ENCODE assay signal across 22 cellular contexts in genomic region chr11:5722622-5723021, GRCh38. TPM values are rescaled to one million over a fixed set of nuclear protein-coding genes. Genes with fewer than 3 reads are reported as not detected.
A peak's percentile ranks its signal among the peaks of the same experiment; 100 is the strongest.
DNase-seq lines count a peak whose midpoint lies in the region; ATAC-seq, FAIRE-seq and TF ChIP-seq lines count a peak whose summit lies in the region.
"Had no signal": no experiment of that assay in that cellular context is flagged by ENCODE, and none has a peak within 500 bp of the region (broad histone marks: within the 10 kb centered on the region; RNA-seq: fewer than 3 reads in every experiment).

No MANE protein-coding gene starts in this region.

- H3K36me3 ChIP-seq in HepG2 (replicated peaks in 1 of 2; ENCODE audit: control insufficient read depth in 1 of 2, insufficient read depth in 2 of 2, low read length in 2 of 2) (no peaks in the 10 kb centered on the region), ovary (no peaks in the 10 kb centered on the region)
- H3K36me3 ChIP-seq: HAP-1 had no signal

- in situ Hi-C loops in HepG2 (cut with HindIII; ENCODE audit: extremely low pct_ligation_motif_present, low pct_unique_long_range_greater_than_20kb) (no loop called here), GM13977 (cut with MboI; ENCODE audit: low pct_unique_long_range_greater_than_20kb, low sequenced_read_pairs, unreplicated experiment) (no loop called here)

- POLR2A ChIA-PET in HepG2 (lab: Yijun Ruan, JAX): interaction anchor here (1.9 kb wide), 1 partner anchor 38 kb away, joined by 6 read pairs; the partner anchor contains the start of gene TRIM5

- no peak overlapping the region for H3K9ac ChIP-seq in HepG2 (ENCODE audit: insufficient read depth, low read depth, low read length)
- H3K9ac ChIP-seq: BLaER1 had no signal

- H3K4me3 ChIP-seq in HepG2 (replicated peaks in 1 of 3; ENCODE audit: insufficient read depth in 1 of 3, low read depth in 2 of 3, low read length in 3 of 3) (no peak overlapping the region), ovary (no peak overlapping the region)
- H3K4me3 ChIP-seq: BLaER1, GM12878, HAP-1 had no signal

- CTCF ChIA-PET in HepG2 (lab: Yijun Ruan, JAX; ENCODE audit: low intra/inter-chr PET ratio, low total read pairs): no interaction called here

- H3K9me3 ChIP-seq in HepG2 (ENCODE audit: low read length): no peaks in the 10 kb centered on the region
- no peaks in the 10 kb centered on the region for H3K9me3 ChIP-seq in ovary
- H3K9me3 ChIP-seq: BLaER1, Caco-2, HAP-1 had no signal

- WGBS in HepG2 (ENCODE audit: low lambda C conversion rate): 50% methylated on average over 2 of the region's 2 CpGs
- 68 to 79% (median 73%) methylated on average over 2 of the region's 2 CpGs for WGBS in ovary, 3 donors

- H4K20me1 ChIP-seq in HepG2 (ENCODE audit: insufficient read depth, low read length): no peaks in the 10 kb centered on the region
- H4K20me1 ChIP-seq: BLaER1 had no signal

- TF ChIP-seq EP300 in HepG2 (IDR thresholded peaks at IDR 0.05; ENCODE audit: low read depth in 2 of 2, low read length in 2 of 2) (no peak), HepG2 (CRISPR knock-in tag; IDR thresholded peaks at IDR 0.05; ENCODE audit: borderline replicate concordance) (no peak), ovary (IDR thresholded peaks at IDR 0.05) (no peak)

- TF ChIP-seq CTCF in HepG2 (CRISPR knock-in tag; IDR thresholded peaks at IDR 0.05) (no peak), ovary (IDR thresholded peaks at IDR 0.05) (no peak), GM13977 (IDR thresholded peaks at IDR 0.05; ENCODE audit: extremely low read depth, insufficient read depth, missing control alignments) (no peak)

- DNase-seq in LoVo (ENCODE audit: low spot score) (peak; percentile 11), HepG2 (ENCODE audit: low spot score) (peak; percentile 63), mucosa of gallbladder (ENCODE audit: low spot score) (peak; percentile 34), ovary (no peak), AG08396 (ENCODE audit: low spot score) (no peak), GM13977 (ENCODE audit: low spot score) (no peak)
- DNase-seq: Caco-2; CD4-positive, CD25-positive, alpha-beta regulatory T cell; CD8-positive, alpha-beta T cell; DMS153; DND-41; GOT3; HFFc6 had no signal

- FAIRE-seq in HepG2 (lab: Jason Lieb, UNC): peak; percentile 18
- FAIRE-seq: G401.6, GM12878, GM18507, H54 had no signal

- H3K4me1 ChIP-seq in HepG2 (ENCODE audit: insufficient read depth, low read length): peaks cover 9% of the 10 kb centered on the region
- no peaks in the 10 kb centered on the region for H3K4me1 ChIP-seq in ovary (ENCODE audit: insufficient read depth)
- H3K4me1 ChIP-seq: BLaER1, Caco-2, HAP-1 had no signal

- H3K79me2 ChIP-seq in HepG2 (ENCODE audit: insufficient read depth, low read length): no peaks in the 10 kb centered on the region

- H3K27me3 ChIP-seq in HepG2 (ENCODE audit: control insufficient read depth in 1 of 2, insufficient read depth in 2 of 2, low read length in 2 of 2) (no peaks in the 10 kb centered on the region; a peak in 1 of 5 replicates), ovary (no peaks in the 10 kb centered on the region)
- H3K27me3 ChIP-seq: BLaER1 had no signal

- TF ChIP-seq POLR2A in HepG2 (IDR thresholded peaks at IDR 0.05; ENCODE audit: insufficient read depth in 1 of 2, low read depth in 2 of 2, low read length in 2 of 2): no peak
- TF ChIP-seq POLR2A in ovary (IDR thresholded peaks at IDR 0.05): no peak

- intact Hi-C loops in HepG2 (cut with micrococcal nuclease; ENCODE audit: unreplicated experiment): no loop called here
- intact Hi-C loops in ovary (cut with DNase I): no loop called here

- peak overlapping the region; percentile 32; the same call in 1 of the 2 replicates for H3K4me2 ChIP-seq in HepG2 (ENCODE audit: low read depth, low read length)
- H3K4me2 ChIP-seq: BLaER1 had no signal

- peak; percentile 74 for ATAC-seq in HepG2
- ATAC-seq: CD8-positive, alpha-beta T cell; GM12878 had no signal

- no peak for TF ChIP-seq RAD21 in HepG2 (CRISPR knock-in tag; IDR thresholded peaks at IDR 0.05)

- no TSS peak for BruUV-seq in HepG2 (replicated peaks; lab: Mats Ljungman, UMichigan)

- no peak overlapping the region for H3K27ac ChIP-seq in HepG2 (ENCODE audit: extremely low read length, insufficient read depth, low read length)
- H3K27ac ChIP-seq in ovary: no peak overlapping the region
- H3K27ac ChIP-seq: BLaER1, C4-2B had no signal

- H2AFZ ChIP-seq in HepG2 (ENCODE audit: low read length): no peak overlapping the region

RNA-seq across cellular contexts. Expression of gene OR56B1, which starts 13.6 kb away (rescaled TPM):
- total RNA-seq in HepG2 (2016; rRNA removed; fragmentation: Illumina TruSeq; extraction: Trizol) (not detected in 2 replicates), mucosa of gallbladder (not detected), ovary (under 1 TPM in 6 of 7 donors, not detected in 1; 0.17 to 0.43 (median 0.24) TPM)
- not detected in 2 replicates for total RNA-seq in HepG2 (2016; cell fraction: cytosol; rRNA removed; fragmentation: Illumina TruSeq; extraction: Trizol; ENCODE audit: low read depth)
- total RNA-seq in HepG2 (2016; cell fraction: insoluble cytoplasmic fraction; rRNA removed; fragmentation: Illumina TruSeq; extraction: Trizol): not detected in 2 replicates
- not detected in 2 replicates for total RNA-seq in HepG2 (2016; cell fraction: membrane; rRNA removed; fragmentation: Illumina TruSeq; extraction: Trizol)
- total RNA-seq in HepG2 (2016; cell fraction: nucleus; rRNA removed; fragmentation: Illumina TruSeq; extraction: Trizol): not detected in 2 replicates
- polyA plus RNA-seq in HepG2 (2011; rRNA removed) (not detected in 2 replicates), ovary (not detected)
- polyA plus RNA-seq in HepG2 (2011; cell fraction: cytosol; rRNA removed): not detected in 2 replicates
- polyA plus RNA-seq in HepG2 (2011; cell fraction: nucleus; rRNA removed): not detected in 2 replicates
- polyA plus RNA-seq in HepG2 (2012): not detected in 2 replicates
- not detected in 2 replicates for polyA plus RNA-seq in HepG2 (2016; cell fraction: cytosol; fragmentation: Illumina TruSeq; extraction: Trizol; ENCODE audit: low read depth)
- polyA plus RNA-seq in HepG2 (2016; cell fraction: insoluble cytoplasmic fraction; fragmentation: Illumina TruSeq; extraction: Trizol; ENCODE audit: low read depth): not detected in 2 replicates
- not detected in 2 replicates for polyA plus RNA-seq in HepG2 (2016; cell fraction: membrane; fragmentation: Illumina TruSeq; extraction: Trizol; ENCODE audit: low read depth)
- not detected in 2 replicates for polyA plus RNA-seq in HepG2 (2016; cell fraction: nucleus; fragmentation: Illumina TruSeq; extraction: Trizol; ENCODE audit: insufficient read depth, low read depth)
- polyA minus RNA-seq in HepG2 (2011; rRNA and poly(A)+ RNA removed; ENCODE audit: low replicate concordance): 0.16 TPM in 1 of 2 replicates, not detected in the other
- not detected in 2 replicates for polyA minus RNA-seq in HepG2 (2011; cell fraction: cytosol; rRNA and poly(A)+ RNA removed)
- not detected in 2 replicates for polyA minus RNA-seq in HepG2 (2011; cell fraction: nucleus; rRNA and poly(A)+ RNA removed)
- total RNA-seq: A172; A673; Caco-2; CD4-positive, CD25-positive, alpha-beta regulatory T cell; CD8-positive, alpha-beta T cell; HFFc6 had no signal

RNA-seq across cellular contexts. Expression of gene OR52N4, which starts 31.4 kb away (rescaled TPM):
- total RNA-seq in HepG2 (2016; rRNA removed; fragmentation: Illumina TruSeq; extraction: Trizol): 0.09 TPM in 1 of 2 replicates, not detected in the other
- total RNA-seq in HepG2 (2016; cell fraction: cytosol; rRNA removed; fragmentation: Illumina TruSeq; extraction: Trizol; ENCODE audit: low read depth): not detected in 2 replicates
- 0.15 TPM in 1 of 2 replicates, not detected in the other for total RNA-seq in HepG2 (2016; cell fraction: insoluble cytoplasmic fraction; rRNA removed; fragmentation: Illumina TruSeq; extraction: Trizol)
- not detected in 2 replicates for total RNA-seq in HepG2 (2016; cell fraction: membrane; rRNA removed; fragmentation: Illumina TruSeq; extraction: Trizol)
- not detected in 2 replicates for total RNA-seq in HepG2 (2016; cell fraction: nucleus; rRNA removed; fragmentation: Illumina TruSeq; extraction: Trizol)
- 0.18 and 0.30 TPM in 2 replicates for polyA plus RNA-seq in HepG2 (2011; rRNA removed)
- polyA plus RNA-seq in HepG2 (2011; cell fraction: cytosol; rRNA removed): 0.14 TPM in 1 of 2 replicates, not detected in the other
- 0.17 TPM in 1 of 2 replicates, not detected in the other for polyA plus RNA-seq in HepG2 (2011; cell fraction: nucleus; rRNA removed)
- polyA plus RNA-seq in HepG2 (2012): not detected in 2 replicates
- not detected in 2 replicates for polyA plus RNA-seq in HepG2 (2016; cell fraction: cytosol; fragmentation: Illumina TruSeq; extraction: Trizol; ENCODE audit: low read depth)
- 0.23 TPM in 1 of 2 replicates, not detected in the other for polyA plus RNA-seq in HepG2 (2016; cell fraction: insoluble cytoplasmic fraction; fragmentation: Illumina TruSeq; extraction: Trizol; ENCODE audit: low read depth)
- not detected in 2 replicates for polyA plus RNA-seq in HepG2 (2016; cell fraction: membrane; fragmentation: Illumina TruSeq; extraction: Trizol; ENCODE audit: low read depth)
- polyA plus RNA-seq in HepG2 (2016; cell fraction: nucleus; fragmentation: Illumina TruSeq; extraction: Trizol; ENCODE audit: insufficient read depth, low read depth): not detected in 2 replicates
- polyA minus RNA-seq in HepG2 (2011; rRNA and poly(A)+ RNA removed; ENCODE audit: low replicate concordance): not detected in 2 replicates
- not detected in 2 replicates for polyA minus RNA-seq in HepG2 (2011; cell fraction: cytosol; rRNA and poly(A)+ RNA removed)
- polyA minus RNA-seq in HepG2 (2011; cell fraction: nucleus; rRNA and poly(A)+ RNA removed): not detected in 2 replicates
- total RNA-seq in mucosa of gallbladder: not detected
- total RNA-seq in ovary: under 1 TPM in 4 of 7 donors, not detected in 3; 0.28 to 0.84 (median 0.64) TPM
- under 1 TPM; 0.39 to 0.50 TPM for polyA plus RNA-seq in ovary
- total RNA-seq: A172, A673, Caco-2, HFFc6 had no signal

RNA-seq across cellular contexts. Expression of gene TRIM22, which starts 33.0 kb away (rescaled TPM):
- total RNA-seq in HepG2 (2016; rRNA removed; fragmentation: Illumina TruSeq; extraction: Trizol): 2.2 and 2.4 TPM in 2 replicates
- 0.18 TPM in 1 of 2 replicates, not detected in the other for total RNA-seq in HepG2 (2016; cell fraction: cytosol; rRNA removed; fragmentation: Illumina TruSeq; extraction: Trizol; ENCODE audit: low read depth)
- 2.5 and 2.9 TPM in 2 replicates for total RNA-seq in HepG2 (2016; cell fraction: insoluble cytoplasmic fraction; rRNA removed; fragmentation: Illumina TruSeq; extraction: Trizol)
- total RNA-seq in HepG2 (2016; cell fraction: membrane; rRNA removed; fragmentation: Illumina TruSeq; extraction: Trizol): 0.43 and 0.59 TPM in 2 replicates
- total RNA-seq in HepG2 (2016; cell fraction: nucleus; rRNA removed; fragmentation: Illumina TruSeq; extraction: Trizol): 2.6 and 3.7 TPM in 2 replicates
- 3.2 and 3.4 TPM in 2 replicates for polyA plus RNA-seq in HepG2 (2011; rRNA removed)
- 0.63 and 1.5 TPM in 2 replicates for polyA plus RNA-seq in HepG2 (2011; cell fraction: cytosol; rRNA removed)
- 4.6 and 7.1 TPM in 2 replicates for polyA plus RNA-seq in HepG2 (2011; cell fraction: nucleus; rRNA removed)
- polyA plus RNA-seq in HepG2 (2012): 1.5 and 4.6 TPM in 2 replicates
- polyA plus RNA-seq in HepG2 (2016; cell fraction: cytosol; fragmentation: Illumina TruSeq; extraction: Trizol; ENCODE audit: low read depth): 0.10 and 0.29 TPM in 2 replicates
- polyA plus RNA-seq in HepG2 (2016; cell fraction: insoluble cytoplasmic fraction; fragmentation: Illumina TruSeq; extraction: Trizol; ENCODE audit: low read depth): 1.6 and 2.4 TPM in 2 replicates
- 0.16 and 0.17 TPM in 2 replicates for polyA plus RNA-seq in HepG2 (2016; cell fraction: membrane; fragmentation: Illumina TruSeq; extraction: Trizol; ENCODE audit: low read depth)
- polyA plus RNA-seq in HepG2 (2016; cell fraction: nucleus; fragmentation: Illumina TruSeq; extraction: Trizol; ENCODE audit: insufficient read depth, low read depth): 4.4 and 5.1 TPM in 2 replicates
- polyA minus RNA-seq in HepG2 (2011; rRNA and poly(A)+ RNA removed; ENCODE audit: low replicate concordance): 0.37 and 2.1 TPM in 2 replicates
- polyA minus RNA-seq in HepG2 (2011; cell fraction: cytosol; rRNA and poly(A)+ RNA removed): 0.70 and 0.99 TPM in 2 replicates
- polyA minus RNA-seq in HepG2 (2011; cell fraction: nucleus; rRNA and poly(A)+ RNA removed): 3.3 and 7.7 TPM in 2 replicates
- 43.9 TPM for total RNA-seq in mucosa of gallbladder
- total RNA-seq in ovary: 10 to 100 TPM; 31.0 to 77.4 (median 68.5) TPM
- 10 to 100 TPM; 40.7 to 84.4 TPM for polyA plus RNA-seq in ovary
- total RNA-seq: A673, Caco-2 had no signal

RNA-seq across cellular contexts. Expression of gene TRIM5, which starts 37.7 kb away (rescaled TPM):
- total RNA-seq in HepG2 (2016; rRNA removed; fragmentation: Illumina TruSeq; extraction: Trizol): 13.1 and 19.9 TPM in 2 replicates
- 1.2 and 1.4 TPM in 2 replicates for total RNA-seq in HepG2 (2016; cell fraction: cytosol; rRNA removed; fragmentation: Illumina TruSeq; extraction: Trizol; ENCODE audit: low read depth)
- total RNA-seq in HepG2 (2016; cell fraction: insoluble cytoplasmic fraction; rRNA removed; fragmentation: Illumina TruSeq; extraction: Trizol): 14.0 and 18.8 TPM in 2 replicates
- total RNA-seq in HepG2 (2016; cell fraction: membrane; rRNA removed; fragmentation: Illumina TruSeq; extraction: Trizol): 3.9 and 5.4 TPM in 2 replicates
- total RNA-seq in HepG2 (2016; cell fraction: nucleus; rRNA removed; fragmentation: Illumina TruSeq; extraction: Trizol): 12.2 and 15.5 TPM in 2 replicates
- 7.0 and 7.8 TPM in 2 replicates for polyA plus RNA-seq in HepG2 (2011; rRNA removed)
- polyA plus RNA-seq in HepG2 (2011; cell fraction: cytosol; rRNA removed): 3.5 and 6.0 TPM in 2 replicates
- 4.2 and 7.6 TPM in 2 replicates for polyA plus RNA-seq in HepG2 (2011; cell fraction: nucleus; rRNA removed)
- 5.2 and 6.9 TPM in 2 replicates for polyA plus RNA-seq in HepG2 (2012)
- polyA plus RNA-seq in HepG2 (2016; cell fraction: cytosol; fragmentation: Illumina TruSeq; extraction: Trizol; ENCODE audit: low read depth): 0.83 and 0.87 TPM in 2 replicates
- polyA plus RNA-seq in HepG2 (2016; cell fraction: insoluble cytoplasmic fraction; fragmentation: Illumina TruSeq; extraction: Trizol; ENCODE audit: low read depth): 13.8 and 14.0 TPM in 2 replicates
- polyA plus RNA-seq in HepG2 (2016; cell fraction: membrane; fragmentation: Illumina TruSeq; extraction: Trizol; ENCODE audit: low read depth): 2.4 and 3.1 TPM in 2 replicates
- 13.1 and 13.2 TPM in 2 replicates for polyA plus RNA-seq in HepG2 (2016; cell fraction: nucleus; fragmentation: Illumina TruSeq; extraction: Trizol; ENCODE audit: insufficient read depth, low read depth)
- 6.2 and 13.6 TPM in 2 replicates for polyA minus RNA-seq in HepG2 (2011; rRNA and poly(A)+ RNA removed; ENCODE audit: low replicate concordance)
- polyA minus RNA-seq in HepG2 (2011; cell fraction: cytosol; rRNA and poly(A)+ RNA removed): 5.2 and 5.9 TPM in 2 replicates
- polyA minus RNA-seq in HepG2 (2011; cell fraction: nucleus; rRNA and poly(A)+ RNA removed): 12.1 and 13.2 TPM in 2 replicates
- total RNA-seq in mucosa of gallbladder: 39.8 TPM
- 10 to 100 TPM; 16.8 to 35.8 (median 24.9) TPM for total RNA-seq in ovary
- polyA plus RNA-seq in ovary: 10 to 100 TPM; 11.8 to 23.8 TPM

Comparison
In these comparisons a context has a peak if more than half of its experiments do, and no peak if none do; other contexts are left out.
1. DNase-seq: peak in LoVo (single experiment), HepG2 (single experiment) and mucosa of gallbladder (single experiment); none in ovary (0 of 5), AG08396 (single experiment) and GM13977 (single experiment).